Comparison of ENCODE assay signal across 22 cellular contexts in genomic region chr6:14193524-14193923, GRCh38.
"Had no signal": no experiment of that assay in that cellular context is flagged by ENCODE, and none has a peak within 500 bp of the region (broad histone marks: within the 10 kb centered on the region; RNA-seq: fewer than 3 reads in every experiment).

No MANE protein-coding gene starts in this region.

- DNase-seq: cerebellar nuclear complex; colonic mucosa; dermis blood vessel endothelial cell; effector CD4-positive, alpha-beta T cell; glutamatergic neuron; immature natural killer cell; mammary epithelial cell; mucosa of descending colon; naive thymus-derived CD8-positive, alpha-beta T cell; psoas muscle; sigmoid colon; small intestine; stimulated activated CD4-positive, alpha-beta T cell treated with anti-CD3 and anti-CD28 coated beads, Interleukin-12 subunit alpha, Interleukin-12 subunit beta, amount 100 ng/mL, for 4 hours; stimulated activated naive CD4-positive, alpha-beta T cell treated with Interleukin-2 at 50 U/mL for 16 hours; thyroid gland had no signal

- H3K4me1 ChIP-seq: colonic mucosa, psoas muscle, sigmoid colon, thyroid gland had no signal

- H3K27ac ChIP-seq: colonic mucosa, neutrophil, psoas muscle, sigmoid colon, suprapubic skin, thyroid gland had no signal

- H3K4me3 ChIP-seq: colonic mucosa, mucosa of descending colon, psoas muscle, sigmoid colon, suprapubic skin, thyroid gland had no signal

- FAIRE-seq: frontal cortex, keratinocyte, small intestine, urothelium cell line had no signal

- H3K9me3 ChIP-seq: colonic mucosa, mucosa of descending colon, neutrophil, psoas muscle, sigmoid colon, suprapubic skin, thyroid gland had no signal

- H3K27me3 ChIP-seq: colonic mucosa, neutrophil, sigmoid colon, thyroid gland had no signal

- ATAC-seq: esophagus mucosa; left lobe of liver; mucosa of descending colon; naive thymus-derived CD8-positive, alpha-beta T cell; psoas muscle had no signal

- H3K36me3 ChIP-seq: colonic mucosa, neutrophil, sigmoid colon, suprapubic skin, thyroid gland had no signal
